In the genomic region with DNA sequence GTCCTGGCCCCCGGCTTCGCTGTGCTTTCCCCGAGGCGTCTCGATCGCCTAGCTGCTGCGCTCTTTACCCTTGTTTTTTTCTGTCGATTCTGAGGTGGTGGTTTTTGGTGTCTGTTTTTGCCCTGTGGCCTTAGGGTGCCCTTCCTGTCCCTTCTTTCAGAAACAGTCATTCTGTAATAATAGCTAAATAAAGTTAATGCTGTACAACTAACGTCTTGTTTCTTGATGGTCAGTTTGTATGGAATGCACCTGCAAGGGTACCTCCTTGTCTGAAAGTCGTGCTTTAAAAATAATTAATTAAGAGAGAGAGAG, we compare ENCODE assay signal across 8 cellular contexts. TPM values are rescaled to one million over a fixed set of nuclear protein-coding genes. Genes with fewer than 3 reads are reported as not detected.
DNase-seq lines count a peak whose midpoint lies in the region; ATAC-seq, FAIRE-seq and TF ChIP-seq lines count a peak whose summit lies in the region.

No MANE protein-coding gene starts in this region.

- peak overlapping the region; percentile 97 for H3K4me3 Mint-ChIP-seq in natural killer cell treated with Interleukin-12 subunit alpha and Interleukin-12 subunit beta and Interleukin-15 and Interleukin-18, amount 100 ng/mL, for 72 hours

- ATAC-seq in GM18858 (IDR thresholded peaks at IDR 0.05; ENCODE audit: unreplicated experiment): peak; percentile 44
- peak; percentile 24 for ATAC-seq in HG03457 (IDR thresholded peaks at IDR 0.05; ENCODE audit: unreplicated experiment)
- no peak for ATAC-seq in natural killer cell treated with Interleukin-12 subunit alpha and Interleukin-12 subunit beta and Interleukin-15 and Interleukin-18, amount 100 ng/mL, for 72 hours

- H3K9me3 Mint-ChIP-seq in natural killer cell treated with Interleukin-12 subunit alpha and Interleukin-12 subunit beta and Interleukin-15 and Interleukin-18, amount 100 ng/mL, for 72 hours: no peaks in the 10 kb centered on the region

- no peak for FAIRE-seq in RCC 7860 (lab: Jason Lieb, UNC)

- no peak for TF ChIP-seq CTCF in cardiac fibroblast (IDR thresholded peaks at IDR 0.05; ENCODE audit: low read depth, low read length)

- H3K4me1 Mint-ChIP-seq in natural killer cell treated with Interleukin-12 subunit alpha and Interleukin-12 subunit beta and Interleukin-15 and Interleukin-18, amount 100 ng/mL, for 72 hours (ENCODE audit: low read depth in 2 of 2): peaks cover 27 to 33% of the 10 kb centered on the region in 2 donors

- H3K36me3 Mint-ChIP-seq in natural killer cell treated with Interleukin-12 subunit alpha and Interleukin-12 subunit beta and Interleukin-15 and Interleukin-18, amount 100 ng/mL, for 72 hours: peaks cover 10% of the 10 kb centered on the region

- H3K27me3 Mint-ChIP-seq in natural killer cell treated with Interleukin-12 subunit alpha and Interleukin-12 subunit beta and Interleukin-15 and Interleukin-18, amount 100 ng/mL, for 72 hours: peaks cover 0 to 6% of the 10 kb centered on the region in 2 donors

- DNase-seq in cardiac fibroblast (ENCODE audit: low read depth in 2 of 2) (no peak), HuH-7 (ENCODE audit: low spot score) (no peak), NCI-H2029 (lab: John Stamatoyannopoulos, UW) (no peak), inferior parietal cortex (ENCODE audit: extremely low spot score) (no peak), RCC 7860 (ENCODE audit: low spot score) (no peak)
- no peak for DNase-seq in natural killer cell treated with Interleukin-12 subunit alpha and Interleukin-12 subunit beta and Interleukin-15 and Interleukin-18, amount 100 ng/mL, for 72 hours (ENCODE audit: low spot score)

- H3K4me3 ChIP-seq in cardiac fibroblast (replicated peaks in 1 of 2; ENCODE audit: low read depth in 2 of 2, low read length in 2 of 2): peak overlapping the region; percentile 87 to 96

- H3K27ac Mint-ChIP-seq in natural killer cell treated with Interleukin-12 subunit alpha and Interleukin-12 subunit beta and Interleukin-15 and Interleukin-18, amount 100 ng/mL, for 72 hours: peak overlapping the region; percentile 95 to 97

RNA-seq across cellular contexts. Expression of a gene that starts 0.7 kb away (rescaled TPM):
- total RNA-seq in natural killer cell treated with Interleukin-12 subunit alpha and Interleukin-12 subunit beta and Interleukin-15 and Interleukin-18, amount 100 ng/mL, for 72 hours: 10 to 100 TPM; 83.6 to 90.5 TPM

RNA-seq across cellular contexts. Expression of a gene that starts 12.3 kb away (rescaled TPM):
- 10 to 100 TPM; 33.2 to 73.7 TPM for total RNA-seq in natural killer cell treated with Interleukin-12 subunit alpha and Interleukin-12 subunit beta and Interleukin-15 and Interleukin-18, amount 100 ng/mL, for 72 hours

Comparison
In these comparisons a context has a peak if more than half of its experiments do, and no peak if none do; other contexts are left out.
1. ATAC-seq: peak in GM18858 (single experiment) and HG03457 (single experiment); none in natural killer cell treated with Interleukin-12 subunit alpha and Interleukin-12 subunit beta and Interleukin-15 and Interleukin-18, amount 100 ng/mL, for 72 hours (0 of 2).